In the genomic region with DNA sequence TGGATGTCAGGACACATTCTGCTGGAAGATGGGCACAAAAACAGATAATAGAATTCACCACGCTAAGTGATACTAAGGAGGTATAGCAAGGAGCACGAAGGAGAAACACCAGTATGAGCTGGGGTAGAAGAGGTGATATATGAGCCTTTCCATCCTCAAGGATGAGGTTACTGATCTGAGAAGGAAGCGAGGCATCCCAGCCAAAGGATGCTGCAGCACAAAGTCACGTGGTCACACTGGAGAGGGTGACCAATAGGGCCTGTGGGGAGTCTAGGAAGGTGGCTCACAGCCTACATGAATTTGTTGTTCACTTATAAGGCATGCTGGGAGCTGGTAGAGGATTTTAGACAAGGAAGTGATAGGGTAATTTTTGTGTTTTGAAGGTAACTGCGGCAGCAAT, we compare ENCODE assay signal across 10 cellular contexts. TPM values are rescaled to one million over a fixed set of nuclear protein-coding genes. Genes with fewer than 3 reads are reported as not detected.
A peak's percentile ranks its signal among the peaks of the same experiment; 100 is the strongest.
DNase-seq lines count a peak whose midpoint lies in the region; ATAC-seq, FAIRE-seq and TF ChIP-seq lines count a peak whose summit lies in the region.
"Had no signal": no experiment of that assay in that cellular context is flagged by ENCODE, and none has a peak within 500 bp of the region (broad histone marks: within the 10 kb centered on the region; RNA-seq: fewer than 3 reads in every experiment).

No MANE protein-coding gene starts in this region.

- no peaks in the 10 kb centered on the region for H3K9me2 ChIP-seq in MM.1S (replicated peaks; ENCODE audit: insufficient read depth, low read length)

- peaks cover 49% of the 10 kb centered on the region for H3K79me2 ChIP-seq in MM.1S (ENCODE audit: low read length)
- H3K79me2 ChIP-seq in GM12878 (ENCODE audit: control insufficient read depth, insufficient read depth, low read length) = peaks cover 27% of the 10 kb centered on the region
- H3K79me2 ChIP-seq in osteoblast (ENCODE audit: insufficient read depth, low read length) = peaks cover 40% of the 10 kb centered on the region

- no peak for TF ChIP-seq EP300 in GM12878 (IDR thresholded peaks at IDR 0.05; ENCODE audit: borderline replicate concordance in 1 of 2, control insufficient read depth in 1 of 2, low read depth in 2 of 2, low read length in 2 of 2)

- POLR2A ChIA-PET in GM12878 (lab: Charles Lee) = interaction anchor here (1.1 kb wide), 1 partner anchor 27 kb away, joined by 3 read pairs; no protein-coding TSS in a partner anchor

- TF ChIP-seq CTCF in MM.1S (IDR thresholded peaks at IDR 0.05; ENCODE audit: low read length) (no peak), GM12878 (IDR thresholded peaks at IDR 0.05 in 2 of 3, conservative IDR thresholded peaks at IDR 0.05 in 1 of 3; ENCODE audit: control insufficient read depth in 2 of 3, extremely low read depth in 1 of 3, insufficient read depth in 1 of 3, low read depth in 3 of 3, low read length in 3 of 3) (no peak), osteoblast (IDR thresholded peaks at IDR 0.05; ENCODE audit: extremely low read depth, low read depth, low read length) (no peak)

- RAD21 ChIA-PET in GM12878 (lab: Charles Lee; ENCODE audit: unreplicated experiment) = interaction anchor here (1.7 to 1.8 kb wide), 2 partner anchors 14 to 161 kb away, joined by 5 to 7 read pairs; partner anchors contain the start of gene PYGB

- peaks cover 3% of the 10 kb centered on the region for H3K9me3 Mint-ChIP-seq in activated CD4-positive, alpha-beta T cell treated with anti-CD3 and anti-CD28 coated beads, Interleukin-2, amount 10 ng/mL, durations not matched to agents 24 days and 14 days

- intact Hi-C loops in activated CD4-positive, alpha-beta T cell treated with anti-CD3 and anti-CD28 coated beads, Interleukin-2, amount 10 ng/mL, durations not matched to agents 24 days and 14 days (cut with micrococcal nuclease) = loop anchor here (5.0 kb wide), 2 partner anchors 162 to 213 kb away; partner anchors contain the start of genes NANP and PYGB
- intact Hi-C loops in GM12878 (cut with micrococcal nuclease; ENCODE audit: unreplicated experiment) = no loop called here

- no peak for DNase-seq in activated CD4-positive, alpha-beta T cell treated with anti-CD3 and anti-CD28 coated beads, Interleukin-2, amount 10 ng/mL, durations not matched to agents 24 days and 14 days
- DNase-seq in activated CD4-positive, alpha-beta T cell treated with anti-CD3 and anti-CD28 coated beads, Interleukin-2, amount 50 U/mL, for 48 hours = no peak
- no peak for DNase-seq in MM.1S
- DNase-seq in GM12878 (ENCODE audit: low read depth, low spot score) = no peak
- DNase-seq in osteoblast (ENCODE audit: insufficient read length, low spot score, missing footprints) = peak; percentile 31
- no peak for DNase-seq in HTR-8/SVneo (ENCODE audit: insufficient read length, low spot score)
- no peak for DNase-seq in NAMALWA (ENCODE audit: low spot score)
- DNase-seq: lower lobe of right lung, NCI-H1930 had no signal

- peak overlapping the region; percentile 90 for H3K4me3 Mint-ChIP-seq in activated CD4-positive, alpha-beta T cell treated with anti-CD3 and anti-CD28 coated beads, Interleukin-2, amount 10 ng/mL, durations not matched to agents 24 days and 14 days

- 95% methylated on average over 5 of the region's 5 CpGs for whole genome bisulfite sequencing in GM12878 (ENCODE audit: insufficient coverage, insufficient replicate concordance, low lambda C conversion rate, missing lambda C conversion rate)

- no TSS peak for BruUV-seq in GM12878 (replicated peaks; lab: Mats Ljungman, UMichigan)

- H3K27ac Mint-ChIP-seq in activated CD4-positive, alpha-beta T cell treated with anti-CD3 and anti-CD28 coated beads, Interleukin-2, amount 10 ng/mL, durations not matched to agents 24 days and 14 days = peak overlapping the region; percentile 7

- peaks cover 19% of the 10 kb centered on the region for H3K4me1 Mint-ChIP-seq in activated CD4-positive, alpha-beta T cell treated with anti-CD3 and anti-CD28 coated beads, Interleukin-2, amount 10 ng/mL, durations not matched to agents 24 days and 14 days

- no peak for TF ChIP-seq RAD21 in GM12878 (IDR thresholded peaks at IDR 0.05; ENCODE audit: insufficient read depth, low read depth, low read length)

- H3K4me3 ChIP-seq in MM.1S (ENCODE audit: low read length) (no peak overlapping the region), GM12878 (peak overlapping the region; percentile 87), osteoblast (ENCODE audit: insufficient read depth, low read length) (no peak overlapping the region)

- peak overlapping the region; percentile 32 for H3K4me2 ChIP-seq in MM.1S (ENCODE audit: low read depth, low read length)
- H3K4me2 ChIP-seq in GM12878 (ENCODE audit: control insufficient read depth, insufficient read depth) = peak overlapping the region; percentile 48
- H3K4me2 ChIP-seq in osteoblast (ENCODE audit: insufficient read depth, low read length) = peak overlapping the region; percentile 90

- FAIRE-seq in GM12878 (lab: Jason Lieb, UNC) (no peak), HTR-8/SVneo (lab: Jason Lieb, UNC) (no peak)

- in situ Hi-C loops in GM12878 (cut with MboI) = loop anchor here (10.0 kb wide), 1 partner anchor 354 kb away; the partner anchor contains the start of gene ACSS1

- peaks cover 6% of the 10 kb centered on the region; the same call in 1 of the 2 replicates for H3F3A ChIP-seq in MM.1S (ENCODE audit: insufficient read depth, low read length)

- peaks cover 14% of the 10 kb centered on the region for H3K36me3 Mint-ChIP-seq in activated CD4-positive, alpha-beta T cell treated with anti-CD3 and anti-CD28 coated beads, Interleukin-2, amount 10 ng/mL, durations not matched to agents 24 days and 14 days (ENCODE audit: low read depth)

- SMC1A ChIA-PET in GM12878 (lab: Charles Lee; ENCODE audit: uncharacterized antibody, unreplicated experiment) = interaction anchor here (0.9 to 3.3 kb wide), 5 partner anchors 10 to 242 kb away, joined by 3 to 26 read pairs (median 3); no protein-coding TSS in a partner anchor

- H3K9me3 ChIP-seq in MM.1S (replicated peaks; ENCODE audit: insufficient read depth, low read length) (no peaks in the 10 kb centered on the region), GM12878 (replicated peaks; ENCODE audit: control insufficient read depth, insufficient read depth, low read length) (no peaks in the 10 kb centered on the region; the same call in 2 of the 3 replicates), osteoblast (ENCODE audit: low read depth, low read length) (no peaks in the 10 kb centered on the region)
- H3K9me3 ChIP-seq: lower lobe of right lung had no signal

- no peak for ATAC-seq in GM12878
- ATAC-seq in activated CD4-positive, CD25-positive, alpha-beta regulatory T cell treated with anti-CD3 and anti-CD28 coated beads, Interleukin-2, amount 50 U/mL, for 24 hours = no peak
- ATAC-seq: lower lobe of right lung had no signal

- CTCF ChIA-PET in GM12878 (lab: Yijun Ruan, JAX) = interaction anchor here (1.1 to 3.7 kb wide), 3 partner anchors 11 to 415 kb away, joined by 3 to 40 read pairs (median 4); no protein-coding TSS in a partner anchor

- no peaks in the 10 kb centered on the region for H3K27me3 ChIP-seq in MM.1S (replicated peaks; ENCODE audit: insufficient read depth, low read length)
- no peaks in the 10 kb centered on the region for H3K27me3 ChIP-seq in GM12878 (replicated peaks in 1 of 2; ENCODE audit: control insufficient read depth in 2 of 2, insufficient read depth in 2 of 2, low read length in 1 of 2)
- no peaks in the 10 kb centered on the region for H3K27me3 ChIP-seq in osteoblast (ENCODE audit: insufficient read depth, low read length)

- H3K9ac ChIP-seq in MM.1S (ENCODE audit: low read length) = no peak overlapping the region; the same call in 1 of the 2 replicates
- H3K9ac ChIP-seq in GM12878 (ENCODE audit: control insufficient read depth, insufficient read depth, low read length) = peak overlapping the region; percentile 98

- H4K20me1 ChIP-seq in MM.1S (ENCODE audit: insufficient read depth, low read length) = no peaks in the 10 kb centered on the region
- no peaks in the 10 kb centered on the region for H4K20me1 ChIP-seq in GM12878 (ENCODE audit: control insufficient read depth, insufficient read depth)
- H4K20me1 ChIP-seq in osteoblast (ENCODE audit: insufficient read depth, low read length) = no peaks in the 10 kb centered on the region

- H3K27ac ChIP-seq in MM.1S (ENCODE audit: low read length) (no peak overlapping the region), GM12878 (ENCODE audit: control insufficient read depth, insufficient read depth) (peak overlapping the region; percentile 93; the same call in 1 of the 2 replicates), osteoblast (ENCODE audit: low read depth, low read length) (peak overlapping the region; percentile 33)
- H3K27ac ChIP-seq: lower lobe of right lung had no signal

- H3K36me3 ChIP-seq in MM.1S (replicated peaks; ENCODE audit: insufficient read depth, low read length) (no peaks in the 10 kb centered on the region), GM12878 (ENCODE audit: control insufficient read depth in 2 of 2, insufficient read depth in 2 of 2, low read length in 1 of 2) (peaks cover 0 to 4% of the 10 kb centered on the region in 2 experiments; a peak in 2 of 4 replicates), osteoblast (ENCODE audit: insufficient read depth, low read length) (no peaks in the 10 kb centered on the region)
- H3K36me3 ChIP-seq: lower lobe of right lung had no signal

- no peak overlapping the region for H2AFZ ChIP-seq in MM.1S (ENCODE audit: low read length)
- no peak overlapping the region for H2AFZ ChIP-seq in GM12878 (ENCODE audit: control insufficient read depth, low read depth, low read length)
- peak overlapping the region; percentile 99 for H2AFZ ChIP-seq in osteoblast (ENCODE audit: low read length)

- no peaks in the 10 kb centered on the region for H3K27me3 Mint-ChIP-seq in activated CD4-positive, alpha-beta T cell treated with anti-CD3 and anti-CD28 coated beads, Interleukin-2, amount 10 ng/mL, durations not matched to agents 24 days and 14 days

- peaks cover 8% of the 10 kb centered on the region; the same call in 1 of the 2 replicates for H3K4me1 ChIP-seq in MM.1S (ENCODE audit: low read length)
- H3K4me1 ChIP-seq in GM12878 (ENCODE audit: control insufficient read depth, insufficient read depth, low read length) = peaks cover 9% of the 10 kb centered on the region
- peaks cover 17% of the 10 kb centered on the region for H3K4me1 ChIP-seq in osteoblast (ENCODE audit: insufficient read depth, low read length)

- TF ChIP-seq POLR2A in GM12878 (IDR thresholded peaks at IDR 0.05; ENCODE audit: low read depth, low read length) = no peak

RNA-seq across cellular contexts. Expression of gene GINS1, which starts 1.4 kb away (rescaled TPM):
- 43.0 and 43.2 TPM in 2 replicates for total RNA-seq in activated CD4-positive, alpha-beta T cell treated with anti-CD3 and anti-CD28 coated beads, Interleukin-2, amount 10 ng/mL, durations not matched to agents 24 days and 14 days
- 16.8 and 17.9 TPM in 2 replicates for total RNA-seq in GM12878 (2013; cell fraction: nucleolus; rRNA removed)
- total RNA-seq in GM12878 (2014; rRNA removed) (31.1 and 35.3 TPM in 2 replicates), GM12878 (2014; rRNA removed; fragmentation: Illumina TruSeq; extraction: Trizol) (26.1 and 29.1 TPM in 2 replicates), GM12878 (2021) (33.8 and 35.6 TPM in 2 replicates), osteoblast (2.2 and 2.4 TPM in 2 replicates)
- polyA plus RNA-seq in GM12878 (2011; ENCODE audit: low read depth) = 6.9 TPM
- polyA plus RNA-seq in GM12878 (2011; rRNA removed) (34.1 and 47.5 TPM in 2 replicates), GM12878 (2014; fragmentation: Illumina TruSeq; extraction: Trizol) (25.2 and 30.0 TPM in 2 replicates), GM12878 (2014; fragmentation: Nextera tagmentation; extraction: Ambion mirVana) (10 to 100 TPM; 13.0 to 20.0 TPM), GM12878 (2014; rRNA removed) (25.3 and 29.6 TPM in 2 replicates), GM12878 (2016; fragmentation: Nextera tagmentation; extraction: Ambion mirVana) (10 to 100 TPM; 40.5 to 44.6 TPM)
- polyA plus RNA-seq in GM12878 (2011; cell fraction: cytosol; rRNA removed) = 15.9 and 18.7 TPM in 2 replicates
- 10.0 and 15.1 TPM in 2 replicates for polyA plus RNA-seq in GM12878 (2011; cell fraction: nucleus; rRNA removed)
- polyA plus RNA-seq in GM12878 (2012) = 8.0 and 10.6 TPM in 2 replicates
- 16.5 and 18.3 TPM in 2 replicates for polyA minus RNA-seq in GM12878 (2011; rRNA and poly(A)+ RNA removed)
- 8.8 and 10.1 TPM in 2 replicates for polyA minus RNA-seq in GM12878 (2011; cell fraction: cytosol; rRNA and poly(A)+ RNA removed)
- polyA minus RNA-seq in GM12878 (2011; cell fraction: nucleus; rRNA and poly(A)+ RNA removed) = 4.0 and 9.7 TPM in 2 replicates

RNA-seq across cellular contexts. Expression of gene ABHD12, which starts 18.3 kb away (rescaled TPM):
- total RNA-seq in activated CD4-positive, alpha-beta T cell treated with anti-CD3 and anti-CD28 coated beads, Interleukin-2, amount 10 ng/mL, durations not matched to agents 24 days and 14 days = 28.7 and 30.0 TPM in 2 replicates
- 30.6 and 34.6 TPM in 2 replicates for total RNA-seq in GM12878 (2013; cell fraction: nucleolus; rRNA removed)
- total RNA-seq in GM12878 (2014; rRNA removed) (22.8 and 33.0 TPM in 2 replicates), GM12878 (2014; rRNA removed; fragmentation: Illumina TruSeq; extraction: Trizol) (15.9 and 22.0 TPM in 2 replicates), GM12878 (2021) (37.1 and 42.2 TPM in 2 replicates), osteoblast (29.7 and 35.1 TPM in 2 replicates)
- polyA plus RNA-seq in GM12878 (2011; ENCODE audit: low read depth) = 28.3 TPM
- polyA plus RNA-seq in GM12878 (2011; rRNA removed) (14.2 and 16.1 TPM in 2 replicates), GM12878 (2014; fragmentation: Illumina TruSeq; extraction: Trizol) (19.8 and 27.6 TPM in 2 replicates), GM12878 (2014; fragmentation: Nextera tagmentation; extraction: Ambion mirVana) (1 to 10 TPM; 1.5 to 4.1 TPM), GM12878 (2014; rRNA removed) (25.7 and 28.8 TPM in 2 replicates), GM12878 (2016; fragmentation: Nextera tagmentation; extraction: Ambion mirVana) (10 to 100 TPM; 52.4 to 61.8 TPM)
- 19.5 and 21.7 TPM in 2 replicates for polyA plus RNA-seq in GM12878 (2011; cell fraction: cytosol; rRNA removed)
- 23.4 and 24.7 TPM in 2 replicates for polyA plus RNA-seq in GM12878 (2011; cell fraction: nucleus; rRNA removed)
- polyA plus RNA-seq in GM12878 (2012) = 28.7 and 33.4 TPM in 2 replicates
- 21.3 and 24.1 TPM in 2 replicates for polyA minus RNA-seq in GM12878 (2011; rRNA and poly(A)+ RNA removed)
- polyA minus RNA-seq in GM12878 (2011; cell fraction: cytosol; rRNA and poly(A)+ RNA removed) = 4.7 and 15.1 TPM in 2 replicates
- polyA minus RNA-seq in GM12878 (2011; cell fraction: nucleus; rRNA and poly(A)+ RNA removed) = 13.9 and 28.6 TPM in 2 replicates

Comparison
In these comparisons a context has a peak if more than half of its experiments do, and no peak if none do; other contexts are left out.
1. H3K4me2 ChIP-seq: peak in every context shown above with its lines; median percentile 90 in osteoblast; 48 in GM12878; 32 in MM.1S.